In genomic region chr10:110206988-110207804, GRCh38 we compare ENCODE assay signal across 8 cellular contexts. TPM values are rescaled to one million over a fixed set of nuclear protein-coding genes. Genes with fewer than 3 reads are reported as not detected.
A peak's percentile ranks its signal among the peaks of the same experiment; 100 is the strongest.
DNase-seq lines count a peak whose midpoint lies in the region; ATAC-seq, FAIRE-seq and TF ChIP-seq lines count a peak whose summit lies in the region.

MXI1 (plus strand) TSS chr10:110207605; CDS start chr10:110207809, 204 bp downstream.

- FAIRE-seq in frontal cortex (lab: Jason Lieb, UNC): no peak

- DNase-seq in DMS79 treated with DMSO at 0.1 percent for 48 hours (lab: John Stamatoyannopoulos, UW): peak; percentile 56
- DNase-seq in PC-3: peak; percentile 68
- peak in 1 of 2 donors; percentile 48 for DNase-seq in activated naive CD4-positive, alpha-beta T cell treated with anti-CD3 and anti-CD28 coated beads, Interleukin-2, amount 50 U/mL, for 72 hours (ENCODE audit: low spot score in 2 of 2)
- DNase-seq in frontal cortex (ENCODE audit: low spot score in 2 of 2): peak; percentile 68 to 72

- H3K4me1 ChIP-seq in PC-3 (ENCODE audit: insufficient read depth, low read length) (no peaks in the 10 kb centered on the region), urinary bladder (ENCODE audit: insufficient read depth) (no peaks in the 10 kb centered on the region)

- peaks cover 18% of the 10 kb centered on the region for H3K27me3 Mint-ChIP-seq in nephron (ENCODE audit: low read depth)

- peak within 1 kb of the TSS; percentile 95 for H3K4me3 ChIP-seq in PC-3 (ENCODE audit: low read length)
- H3K4me3 ChIP-seq in urinary bladder (ENCODE audit: low read depth, low read length): peak within 1 kb of the TSS; percentile 75

- no peaks in the 10 kb centered on the region for H3K9me3 ChIP-seq in PC-3 (ENCODE audit: low read length)

- no peak within 1 kb of the TSS for H3K27ac Mint-ChIP-seq in activated naive CD4-positive, alpha-beta T cell treated with anti-CD3 and anti-CD28 coated beads, Interleukin-2, amount 50 U/mL, for 72 hours
- H3K27ac Mint-ChIP-seq in nephron: peak within 1 kb of the TSS; percentile 67 to 93 (median 92)

- 6% methylated on average over 37 of the region's 37 CpGs for WGBS in urinary bladder

- H3K36me3 ChIP-seq in PC-3 (ENCODE audit: low read depth, low read length): no peaks in the 10 kb centered on the region
- no peaks in the 10 kb centered on the region for H3K36me3 ChIP-seq in urinary bladder (ENCODE audit: insufficient read depth)

- BruUV-seq in PC-3 (replicated peaks; lab: Mats Ljungman, UMichigan): no TSS peak

- H3K4me1 Mint-ChIP-seq in nephron: peaks cover 28% of the 10 kb centered on the region

- H3K36me3 Mint-ChIP-seq in activated naive CD4-positive, alpha-beta T cell treated with anti-CD3 and anti-CD28 coated beads, Interleukin-2, amount 50 U/mL, for 72 hours: peaks cover 6 to 15% of the 10 kb centered on the region in 2 donors
- no peaks in the 10 kb centered on the region for H3K36me3 Mint-ChIP-seq in nephron (ENCODE audit: low read depth)

- peak within 1 kb of the TSS; percentile 33; the same call in 1 of the 2 replicates for H3K9ac ChIP-seq in PC-3 (ENCODE audit: low read length)

- POLR2A ChIA-PET in PC-3 (lab: Charles Lee; ENCODE audit: unreplicated experiment): no interaction called here

- peak within 1 kb of the TSS; percentile 95 for H3K4me2 ChIP-seq in PC-3 (ENCODE audit: low read length)

- intact Hi-C loops in PC-3 (cut with micrococcal nuclease): loop anchor here (5.0 kb wide), 1 partner anchor 35 kb away; no protein-coding TSS in a partner anchor

- CTCF ChIA-PET in PC-3 (lab: Charles Lee): interaction anchor here (1.3 kb wide), 1 partner anchor 323 kb away, joined by 9 read pairs; no protein-coding TSS in a partner anchor

- no peak within 1 kb of the TSS for H3K27ac ChIP-seq in PC-3 (ENCODE audit: low read length)
- peak within 1 kb of the TSS; percentile 3 for H3K27ac ChIP-seq in urinary bladder (ENCODE audit: low read depth)

- TF ChIP-seq CTCF in PC-3 (conservative IDR thresholded peaks at IDR 0.05; ENCODE audit: low read depth, low read length): no peak
- TF ChIP-seq CTCF in nephron (IDR thresholded peaks at IDR 0.05; ENCODE audit: unreplicated experiment in 3 of 3): no peak

- no peaks in the 10 kb centered on the region for H4K20me1 ChIP-seq in PC-3 (ENCODE audit: low read length)

- no peaks in the 10 kb centered on the region for H3K9me3 Mint-ChIP-seq in activated naive CD4-positive, alpha-beta T cell treated with anti-CD3 and anti-CD28 coated beads, Interleukin-2, amount 50 U/mL, for 72 hours
- H3K9me3 Mint-ChIP-seq in nephron: no peaks in the 10 kb centered on the region

- peak; percentile 48 for ATAC-seq in GM21367 (IDR thresholded peaks at IDR 0.05; ENCODE audit: unreplicated experiment)
- ATAC-seq in HG03565 (IDR thresholded peaks at IDR 0.05; ENCODE audit: unreplicated experiment): peak; percentile 52
- peak; percentile 61 for ATAC-seq in PC-3
- ATAC-seq in activated naive CD4-positive, alpha-beta T cell treated with anti-CD3 and anti-CD28 coated beads, Interleukin-2, amount 50 U/mL, for 72 hours: peak; percentile 21 to 28

- H3F3A ChIP-seq in PC-3 (ENCODE audit: low read length, unreplicated experiment): no peaks in the 10 kb centered on the region

- H2AFZ ChIP-seq in PC-3 (ENCODE audit: low read length): peak within 1 kb of the TSS; percentile 91

- no peaks in the 10 kb centered on the region for H3K9me2 ChIP-seq in PC-3 (replicated peaks; ENCODE audit: low read length)

- H3K4me3 Mint-ChIP-seq in nephron: peak within 1 kb of the TSS; percentile 92 to 96 (median 93)

- no peaks in the 10 kb centered on the region for H3K27me3 ChIP-seq in PC-3 (ENCODE audit: low read length)

- H3K79me2 ChIP-seq in PC-3 (ENCODE audit: low read length): no peaks in the 10 kb centered on the region

RNA-seq across cellular contexts. Expression of gene MXI1, which starts in this region (rescaled TPM):
- total RNA-seq in PC-3 (2014; rRNA removed): 15.6 and 18.0 TPM in 2 replicates
- 10 to 100 TPM; 16.2 to 69.6 TPM for total RNA-seq in activated naive CD4-positive, alpha-beta T cell treated with anti-CD3 and anti-CD28 coated beads, Interleukin-2, amount 50 U/mL, for 72 hours
- total RNA-seq in frontal cortex: 60.3 TPM
- 30.7 TPM for total RNA-seq in urinary bladder
- polyA plus RNA-seq in urinary bladder: 51.6 TPM

Comparison
In these comparisons a context has a peak if more than half of its experiments do, and no peak if none do; other contexts are left out.
1. H3K27ac Mint-ChIP-seq: peak in nephron (3 of 3); none in activated naive CD4-positive, alpha-beta T cell treated with anti-CD3 and anti-CD28 coated beads, Interleukin-2, amount 50 U/mL, for 72 hours (0 of 2).
2. Peak in every context shown above with its lines, with median percentiles within 50 percentile points of each other: ATAC-seq.